In the genomic region with DNA sequence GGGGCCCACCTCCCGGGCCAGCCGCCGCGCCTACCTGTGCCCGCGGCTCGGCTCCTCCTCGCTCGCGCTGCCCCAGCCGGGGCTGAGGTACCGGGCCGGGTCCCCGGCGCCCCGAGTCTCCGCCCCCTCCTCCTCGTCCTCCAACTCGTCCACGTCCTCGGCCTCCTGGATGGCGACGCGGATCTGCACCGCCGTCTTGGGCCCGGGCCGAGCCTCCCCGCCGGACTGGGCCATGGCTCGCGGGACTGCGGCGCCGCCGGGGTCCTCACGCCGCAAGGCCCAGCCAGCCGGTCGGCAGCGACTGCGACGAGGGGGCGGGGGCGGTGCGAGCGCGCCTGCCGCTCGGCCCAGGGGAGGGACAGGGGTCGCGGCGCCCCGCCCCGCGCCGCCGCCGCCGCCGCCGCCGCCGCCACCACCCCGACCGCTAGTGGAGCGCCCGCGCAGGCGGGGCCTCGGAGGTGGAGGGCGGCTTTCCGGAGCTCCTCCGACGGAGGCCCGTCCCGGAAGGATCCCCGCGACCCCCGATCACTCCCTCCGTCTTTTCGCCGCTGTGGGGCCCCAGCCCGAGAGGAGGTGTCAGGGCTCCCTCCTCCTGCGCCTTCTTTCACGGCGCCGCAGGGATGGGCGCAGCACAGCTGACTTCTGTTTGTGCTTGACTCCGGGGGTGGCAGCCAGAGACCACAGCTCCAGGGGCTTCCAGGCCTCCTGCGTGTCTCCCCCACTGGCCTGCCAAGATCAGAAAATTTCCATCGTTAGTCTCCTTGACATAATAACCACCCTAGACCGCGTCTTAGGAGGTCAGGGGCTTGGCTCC, we compare ENCODE assay signal across 1 cellular context.
TF ChIP-seq lines count a peak whose summit lies in the region.

A gene (minus strand): TSS at position 303 of the 814 bp plus-strand sequence. CDS start 69 bp downstream, at position 234.

TF ChIP-seq in endothelial cell of umbilical vein, 7 proteins besides CTCF, POLR2A, EP300 and RAD21 (continued from another document):
- no peak for TF ChIP-seq EZH2 (IDR thresholded peaks at IDR 0.05; ENCODE audit: borderline replicate concordance, low read depth, low read length, severe bottlenecking)
- no peak for TF ChIP-seq GATA2 (IDR thresholded peaks at IDR 0.05; ENCODE audit: insufficient read depth, insufficient read length, low read depth, low read length)
- peak; percentile 78 for TF ChIP-seq POLR2AphosphoS5 (IDR thresholded peaks at IDR 0.05; ENCODE audit: insufficient read depth, low read depth, low read length)
- TF ChIP-seq MYC (IDR thresholded peaks at IDR 0.05; ENCODE audit: low read depth, low read length), result no peak
